In the genomic region with DNA sequence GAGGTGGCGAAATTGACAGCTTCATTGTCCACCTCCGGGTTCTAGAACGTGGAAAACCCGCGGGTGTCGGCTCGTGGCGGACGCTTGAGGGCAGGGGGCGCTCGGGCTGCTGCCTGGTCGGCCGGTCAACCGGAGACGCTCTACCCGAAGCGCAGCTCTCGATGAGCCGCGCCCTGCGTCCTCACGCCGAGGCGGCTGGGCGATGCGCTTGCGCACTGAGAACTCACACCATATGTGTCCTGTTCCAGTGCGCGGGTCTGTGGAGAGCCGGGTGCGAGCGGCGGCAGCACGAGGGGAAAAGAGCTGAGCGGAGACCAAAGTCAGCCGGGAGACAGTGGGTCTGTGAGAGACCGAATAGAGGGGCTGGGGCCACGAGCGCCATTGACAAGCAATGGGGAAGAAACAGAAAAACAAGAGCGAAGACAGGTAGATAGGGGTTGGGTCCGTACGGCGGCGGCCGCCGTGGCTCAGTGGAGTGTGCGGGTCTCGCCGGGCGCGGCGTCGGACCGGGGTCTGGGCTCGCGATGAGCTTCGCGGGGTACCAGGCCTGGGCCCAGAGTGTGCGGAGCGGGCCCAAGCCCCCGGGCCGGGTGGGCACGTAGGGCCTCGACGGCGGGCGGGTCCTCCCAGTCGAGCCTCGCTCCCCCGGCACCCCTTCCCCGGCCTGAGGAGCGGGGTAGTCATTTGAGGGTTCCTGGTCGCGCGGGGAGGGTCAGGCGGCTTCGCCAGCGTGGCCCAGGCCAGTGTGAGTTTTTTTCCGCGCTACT, we compare ENCODE assay signal across 1 cellular context.
TF ChIP-seq lines count a peak whose summit lies in the region.

Gene EIF5B (plus strand): TSS at position 226 of the 767 bp plus-strand sequence. CDS start 166 bp downstream, at position 392.

TF ChIP-seq in GM12878, 131 proteins besides CTCF, POLR2A, EP300 and RAD21 (continued from another document and continues in another):
- no peak for TF ChIP-seq USF2 (IDR thresholded peaks at IDR 0.05; ENCODE audit: borderline replicate concordance, low read depth, low read length)
- TF ChIP-seq DPF2 (IDR thresholded peaks at IDR 0.05) = no peak
- no peak; the same call in 1 of the 2 replicates for TF ChIP-seq SMARCA5 (IDR thresholded peaks at IDR 0.05)
- TF ChIP-seq SIX5 (IDR thresholded peaks at IDR 0.05; ENCODE audit: low read depth, low read length, severe bottlenecking) = peak; percentile 50
- TF ChIP-seq FOXK2 (IDR thresholded peaks at IDR 0.05) = no peak
- no peak for TF ChIP-seq ZSCAN29 (IDR thresholded peaks at IDR 0.05)
- peak; percentile 71; the same call in 1 of the 2 replicates for TF ChIP-seq PAX5 (IDR thresholded peaks at IDR 0.05; ENCODE audit: borderline replicate concordance, low read depth, low read length)
- no peak for TF ChIP-seq EED (IDR thresholded peaks at IDR 0.05; ENCODE audit: low read depth)
- TF ChIP-seq RAD51 (IDR thresholded peaks at IDR 0.05) = no peak
- no peak for TF ChIP-seq NFYA (IDR thresholded peaks at IDR 0.05; ENCODE audit: borderline replicate concordance, low read depth, low read length)
- TF ChIP-seq JUNB (IDR thresholded peaks at IDR 0.05) = no peak
- TF ChIP-seq BCL11A (IDR thresholded peaks at IDR 0.05; ENCODE audit: low read depth, low read length) = no peak
- TF ChIP-seq IKZF1 (conservative IDR thresholded peaks at IDR 0.05) = peak; percentile 88
- TF ChIP-seq HDAC2 (IDR thresholded peaks at IDR 0.05) = no peak
- TF ChIP-seq BACH1 (IDR thresholded peaks at IDR 0.05; ENCODE audit: borderline replicate concordance) = peak; percentile 85
- TF ChIP-seq IRF5 (IDR thresholded peaks at IDR 0.05; ENCODE audit: borderline replicate concordance) = no peak
- TF ChIP-seq BCLAF1 (IDR thresholded peaks at IDR 0.05) = no peak
- TF ChIP-seq, protein P1, sequence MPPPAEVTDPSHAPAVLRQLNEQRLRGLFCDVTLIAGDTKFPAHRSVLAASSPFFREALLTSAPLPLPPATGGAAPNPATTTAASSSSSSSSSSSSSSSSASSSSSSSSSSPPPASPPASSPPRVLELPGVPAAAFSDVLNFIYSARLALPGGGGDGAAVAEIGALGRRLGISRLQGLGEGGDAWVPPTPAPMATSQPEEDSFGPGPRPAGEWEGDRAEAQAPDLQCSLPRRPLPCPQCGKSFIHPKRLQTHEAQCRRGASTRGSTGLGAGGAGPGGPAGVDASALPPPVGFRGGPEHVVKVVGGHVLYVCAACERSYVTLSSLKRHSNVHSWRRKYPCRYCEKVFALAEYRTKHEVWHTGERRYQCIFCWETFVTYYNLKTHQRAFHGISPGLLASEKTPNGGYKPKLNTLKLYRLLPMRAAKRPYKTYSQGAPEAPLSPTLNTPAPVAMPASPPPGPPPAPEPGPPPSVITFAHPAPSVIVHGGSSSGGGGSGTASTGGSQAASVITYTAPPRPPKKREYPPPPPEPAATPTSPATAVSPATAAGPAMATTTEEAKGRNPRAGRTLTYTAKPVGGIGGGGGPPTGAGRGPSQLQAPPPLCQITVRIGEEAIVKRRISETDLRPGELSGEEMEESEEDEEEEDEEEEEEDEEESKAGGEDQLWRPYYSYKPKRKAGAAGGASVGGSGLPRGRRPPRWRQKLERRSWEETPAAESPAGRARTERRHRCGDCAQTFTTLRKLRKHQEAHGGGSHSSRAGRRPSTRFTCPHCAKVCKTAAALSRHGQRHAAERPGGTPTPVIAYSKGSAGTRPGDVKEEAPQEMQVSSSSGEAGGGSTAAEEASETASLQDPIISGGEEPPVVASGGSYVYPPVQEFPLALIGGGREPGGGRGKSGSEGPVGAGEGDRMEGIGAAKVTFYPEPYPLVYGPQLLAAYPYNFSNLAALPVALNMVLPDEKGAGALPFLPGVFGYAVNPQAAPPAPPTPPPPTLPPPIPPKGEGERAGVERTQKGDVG (CRISPR knock-in tag; IDR thresholded peaks at IDR 0.05) = no peak
- TF ChIP-seq SREBF1 (IDR thresholded peaks at IDR 0.05; ENCODE audit: low read length) = no peak; the same call in 1 of the 2 replicates
- TF ChIP-seq HSF1 (IDR thresholded peaks at IDR 0.05; ENCODE audit: low read depth, low read length) = no peak
- TF ChIP-seq SREBF2 (IDR thresholded peaks at IDR 0.05; ENCODE audit: low read length) = no peak
- no peak for TF ChIP-seq FOS (IDR thresholded peaks at IDR 0.05; ENCODE audit: borderline replicate concordance, extremely low read depth, insufficient read length)
- TF ChIP-seq GABPA (IDR thresholded peaks at IDR 0.05; ENCODE audit: low read depth) = no peak
- no peak for TF ChIP-seq PAX8 (IDR thresholded peaks at IDR 0.05)
- TF ChIP-seq, protein P2, sequence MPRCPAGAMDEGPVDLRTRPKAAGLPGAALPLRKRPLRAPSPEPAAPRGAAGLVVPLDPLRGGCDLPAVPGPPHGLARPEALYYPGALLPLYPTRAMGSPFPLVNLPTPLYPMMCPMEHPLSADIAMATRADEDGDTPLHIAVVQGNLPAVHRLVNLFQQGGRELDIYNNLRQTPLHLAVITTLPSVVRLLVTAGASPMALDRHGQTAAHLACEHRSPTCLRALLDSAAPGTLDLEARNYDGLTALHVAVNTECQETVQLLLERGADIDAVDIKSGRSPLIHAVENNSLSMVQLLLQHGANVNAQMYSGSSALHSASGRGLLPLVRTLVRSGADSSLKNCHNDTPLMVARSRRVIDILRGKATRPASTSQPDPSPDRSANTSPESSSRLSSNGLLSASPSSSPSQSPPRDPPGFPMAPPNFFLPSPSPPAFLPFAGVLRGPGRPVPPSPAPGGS (IDR thresholded peaks at IDR 0.05; ENCODE audit: borderline replicate concordance, insufficient read depth, low read depth, low read length, poor library complexity, severe bottlenecking) = no peak
- TF ChIP-seq, protein P3, sequence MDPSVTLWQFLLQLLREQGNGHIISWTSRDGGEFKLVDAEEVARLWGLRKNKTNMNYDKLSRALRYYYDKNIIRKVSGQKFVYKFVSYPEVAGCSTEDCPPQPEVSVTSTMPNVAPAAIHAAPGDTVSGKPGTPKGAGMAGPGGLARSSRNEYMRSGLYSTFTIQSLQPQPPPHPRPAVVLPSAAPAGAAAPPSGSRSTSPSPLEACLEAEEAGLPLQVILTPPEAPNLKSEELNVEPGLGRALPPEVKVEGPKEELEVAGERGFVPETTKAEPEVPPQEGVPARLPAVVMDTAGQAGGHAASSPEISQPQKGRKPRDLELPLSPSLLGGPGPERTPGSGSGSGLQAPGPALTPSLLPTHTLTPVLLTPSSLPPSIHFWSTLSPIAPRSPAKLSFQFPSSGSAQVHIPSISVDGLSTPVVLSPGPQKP (IDR thresholded peaks at IDR 0.05; ENCODE audit: low read depth, low read length) = no peak
- TF ChIP-seq NR2F1 (conservative IDR thresholded peaks at IDR 0.05) = no peak
- no peak for TF ChIP-seq CBX5 (IDR thresholded peaks at IDR 0.05; ENCODE audit: low read depth)
- no peak for TF ChIP-seq ZNF217 (IDR thresholded peaks at IDR 0.05)
- peak in 1 of 2 experiments; percentile 60; a peak in 1 of 4 replicates for TF ChIP-seq ETV6 (conservative IDR thresholded peaks at IDR 0.05 in 1 of 2, IDR thresholded peaks at IDR 0.05 in 1 of 2; ENCODE audit: borderline replicate concordance in 1 of 2, low read depth in 1 of 2)
- peak; percentile 77 for TF ChIP-seq SMAD5 (IDR thresholded peaks at IDR 0.05; ENCODE audit: low read depth)
- TF ChIP-seq KAT2A (conservative IDR thresholded peaks at IDR 0.05; ENCODE audit: control insufficient read depth, low read depth, low read length) = no peak
- no peak for TF ChIP-seq EZH2 (IDR thresholded peaks at IDR 0.05; ENCODE audit: borderline replicate concordance, control insufficient read depth, low read depth, low read length)
- TF ChIP-seq, protein P4, sequence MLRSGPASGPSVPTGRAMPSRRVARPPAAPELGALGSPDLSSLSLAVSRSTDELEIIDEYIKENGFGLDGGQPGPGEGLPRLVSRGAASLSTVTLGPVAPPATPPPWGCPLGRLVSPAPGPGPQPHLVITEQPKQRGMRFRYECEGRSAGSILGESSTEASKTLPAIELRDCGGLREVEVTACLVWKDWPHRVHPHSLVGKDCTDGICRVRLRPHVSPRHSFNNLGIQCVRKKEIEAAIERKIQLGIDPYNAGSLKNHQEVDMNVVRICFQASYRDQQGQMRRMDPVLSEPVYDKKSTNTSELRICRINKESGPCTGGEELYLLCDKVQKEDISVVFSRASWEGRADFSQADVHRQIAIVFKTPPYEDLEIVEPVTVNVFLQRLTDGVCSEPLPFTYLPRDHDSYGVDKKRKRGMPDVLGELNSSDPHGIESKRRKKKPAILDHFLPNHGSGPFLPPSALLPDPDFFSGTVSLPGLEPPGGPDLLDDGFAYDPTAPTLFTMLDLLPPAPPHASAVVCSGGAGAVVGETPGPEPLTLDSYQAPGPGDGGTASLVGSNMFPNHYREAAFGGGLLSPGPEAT (IDR thresholded peaks at IDR 0.05; ENCODE audit: low read depth) = no peak
- 0 out of 2 replicates have a peak, but pooled peaks have one; percentile 40 for TF ChIP-seq RCOR1 (conservative IDR thresholded peaks at IDR 0.05; ENCODE audit: low read depth, low read length)
- TF ChIP-seq ATF7 (IDR thresholded peaks at IDR 0.05; ENCODE audit: low read depth) = no peak
- TF ChIP-seq ZNF622 (IDR thresholded peaks at IDR 0.05) = no peak
- no peak for TF ChIP-seq MTA3 (IDR thresholded peaks at IDR 0.05; ENCODE audit: borderline replicate concordance, low read length)
- TF ChIP-seq, protein P5, sequence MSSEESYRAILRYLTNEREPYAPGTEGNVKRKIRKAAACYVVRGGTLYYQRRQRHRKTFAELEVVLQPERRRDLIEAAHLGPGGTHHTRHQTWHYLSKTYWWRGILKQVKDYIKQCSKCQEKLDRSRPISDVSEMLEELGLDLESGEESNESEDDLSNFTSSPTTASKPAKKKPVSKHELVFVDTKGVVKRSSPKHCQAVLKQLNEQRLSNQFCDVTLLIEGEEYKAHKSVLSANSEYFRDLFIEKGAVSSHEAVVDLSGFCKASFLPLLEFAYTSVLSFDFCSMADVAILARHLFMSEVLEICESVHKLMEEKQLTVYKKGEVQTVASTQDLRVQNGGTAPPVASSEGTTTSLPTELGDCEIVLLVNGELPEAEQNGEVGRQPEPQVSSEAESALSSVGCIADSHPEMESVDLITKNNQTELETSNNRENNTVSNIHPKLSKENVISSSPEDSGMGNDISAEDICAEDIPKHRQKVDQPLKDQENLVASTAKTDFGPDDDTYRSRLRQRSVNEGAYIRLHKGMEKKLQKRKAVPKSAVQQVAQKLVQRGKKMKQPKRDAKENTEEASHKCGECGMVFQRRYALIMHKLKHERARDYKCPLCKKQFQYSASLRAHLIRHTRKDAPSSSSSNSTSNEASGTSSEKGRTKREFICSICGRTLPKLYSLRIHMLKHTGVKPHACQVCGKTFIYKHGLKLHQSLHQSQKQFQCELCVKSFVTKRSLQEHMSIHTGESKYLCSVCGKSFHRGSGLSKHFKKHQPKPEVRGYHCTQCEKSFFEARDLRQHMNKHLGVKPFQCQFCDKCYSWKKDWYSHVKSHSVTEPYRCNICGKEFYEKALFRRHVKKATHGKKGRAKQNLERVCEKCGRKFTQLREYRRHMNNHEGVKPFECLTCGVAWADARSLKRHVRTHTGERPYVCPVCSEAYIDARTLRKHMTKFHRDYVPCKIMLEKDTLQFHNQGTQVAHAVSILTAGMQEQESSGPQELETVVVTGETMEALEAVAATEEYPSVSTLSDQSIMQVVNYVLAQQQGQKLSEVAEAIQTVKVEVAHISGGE (CRISPR knock-in tag; IDR thresholded peaks at IDR 0.05) = no peak
- TF ChIP-seq CREB1 (IDR thresholded peaks at IDR 0.05; ENCODE audit: low read depth) = peak; percentile 76
- TF ChIP-seq YBX1 (IDR thresholded peaks at IDR 0.05) = no peak
- TF ChIP-seq SPI1 (IDR thresholded peaks at IDR 0.05; ENCODE audit: borderline replicate concordance, insufficient read depth, low read depth, low read length) = no peak
- peak; percentile 34 to 65; a peak in 2 of 4 replicates for TF ChIP-seq SRF (IDR thresholded peaks at IDR 0.05; ENCODE audit: low read depth in 2 of 2, low read length in 2 of 2)
